ENCODE assay signal across 1 cellular context in the genomic region with DNA sequence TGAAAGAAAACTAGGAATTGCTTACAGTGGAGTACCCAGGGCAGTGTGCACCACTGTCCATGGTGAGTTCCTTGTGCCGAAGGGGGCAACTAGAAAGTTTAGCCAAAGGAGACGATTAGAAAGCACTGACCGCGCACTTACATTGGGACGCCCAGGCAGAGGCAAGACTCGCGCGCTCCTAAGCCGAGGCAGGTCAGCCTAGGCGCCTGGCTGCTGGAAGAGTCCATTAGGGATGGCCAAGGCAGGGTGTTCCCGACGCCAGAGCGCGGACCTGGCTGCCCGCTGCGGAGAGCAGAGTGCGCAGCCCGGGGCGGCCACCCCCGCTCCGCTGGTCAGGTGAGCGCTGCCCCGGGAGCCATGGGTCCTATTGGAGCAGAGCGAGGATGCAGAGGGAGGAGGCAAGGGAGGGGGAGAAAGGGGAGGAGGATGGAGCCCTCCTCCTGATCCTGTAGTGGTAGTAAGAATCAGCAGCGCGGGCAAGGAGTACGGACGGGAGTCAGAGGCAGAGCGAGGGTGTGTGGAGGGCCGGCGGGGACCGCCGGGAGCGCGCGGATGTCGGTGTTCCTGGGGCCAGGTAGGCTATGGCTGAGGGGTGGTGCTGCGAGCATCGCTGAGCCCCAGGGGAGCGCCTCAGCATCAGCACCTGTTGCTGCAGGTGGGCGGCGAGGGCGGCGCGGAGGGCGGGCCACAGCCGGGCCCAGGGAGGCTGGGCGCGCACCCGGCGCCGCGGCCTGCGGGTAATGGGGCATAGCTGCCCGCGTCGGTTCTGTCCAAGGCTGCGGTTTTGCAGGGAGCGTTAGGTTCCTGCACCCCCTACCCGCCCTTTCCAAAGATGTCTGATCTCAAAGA.
TF ChIP-seq lines count a peak whose summit lies in the region.

ADGRV1 (plus strand) TSS at position 454 of the 849 bp plus-strand sequence; CDS start at position 553, 99 bp downstream.

TF ChIP-seq in HEK293, 187 proteins besides CTCF, POLR2A, EP300 and RAD21 (continued from another document and continues in another):
- TF ChIP-seq, protein P1, sequence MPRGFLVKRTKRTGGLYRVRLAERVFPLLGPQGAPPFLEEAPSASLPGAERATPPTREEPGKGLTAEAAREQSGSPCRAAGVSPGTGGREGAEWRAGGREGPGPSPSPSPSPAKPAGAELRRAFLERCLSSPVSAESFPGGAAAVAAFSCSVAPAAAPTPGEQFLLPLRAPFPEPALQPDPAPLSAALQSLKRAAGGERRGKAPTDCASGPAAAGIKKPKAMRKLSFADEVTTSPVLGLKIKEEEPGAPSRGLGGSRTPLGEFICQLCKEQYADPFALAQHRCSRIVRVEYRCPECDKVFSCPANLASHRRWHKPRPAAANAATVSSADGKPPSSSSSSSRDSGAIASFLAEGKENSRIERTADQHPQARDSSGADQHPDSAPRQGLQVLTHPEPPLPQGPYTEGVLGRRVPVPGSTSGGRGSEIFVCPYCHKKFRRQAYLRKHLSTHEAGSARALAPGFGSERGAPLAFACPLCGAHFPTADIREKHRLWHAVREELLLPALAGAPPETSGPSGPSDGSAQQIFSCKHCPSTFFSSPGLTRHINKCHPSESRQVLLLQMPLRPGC (tag by site-specific recombination; IDR thresholded peaks at IDR 0.05) = peak; percentile 82; the same call in 1 of the 2 replicates
- peak; percentile 79 for TF ChIP-seq ZNF335 (tag by site-specific recombination; conservative IDR thresholded peaks at IDR 0.05)
- TF ChIP-seq, protein P2, sequence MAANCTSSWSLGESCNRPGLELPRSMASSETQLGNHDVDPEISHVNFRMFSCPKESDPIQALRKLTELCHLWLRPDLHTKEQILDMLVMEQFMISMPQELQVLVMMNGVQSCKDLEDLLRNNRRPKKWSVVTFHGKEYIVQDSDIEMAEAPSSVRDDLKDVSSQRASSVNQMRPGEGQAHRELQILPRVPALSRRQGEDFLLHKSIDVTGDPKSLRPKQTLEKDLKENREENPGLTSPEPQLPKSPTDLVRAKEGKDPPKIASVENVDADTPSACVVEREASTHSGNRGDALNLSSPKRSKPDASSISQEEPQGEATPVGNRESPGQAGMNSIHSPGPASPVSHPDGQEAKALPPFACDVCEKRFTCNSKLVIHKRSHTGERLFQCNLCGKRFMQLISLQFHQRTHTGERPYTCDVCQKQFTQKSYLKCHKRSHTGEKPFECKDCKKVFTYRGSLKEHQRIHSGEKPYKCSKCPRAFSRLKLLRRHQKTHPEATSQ (tag by site-specific recombination; IDR thresholded peaks at IDR 0.05) = peak; percentile 80
- no peak for TF ChIP-seq ZNF169 (tag by site-specific recombination; IDR thresholded peaks at IDR 0.05)
- TF ChIP-seq ZNF175 (tag by site-specific recombination; IDR thresholded peaks at IDR 0.05) = no peak
- TF ChIP-seq ZFHX2 (tag by site-specific recombination; conservative IDR thresholded peaks at IDR 0.05) = peak; percentile 92
- TF ChIP-seq YY2 (tag by site-specific recombination; IDR thresholded peaks at IDR 0.05) = peak; percentile 68
- peak; percentile 83 for TF ChIP-seq TRIM28 (IDR thresholded peaks at IDR 0.05; ENCODE audit: borderline replicate concordance, low read length)
- TF ChIP-seq ZNF280C (tag by site-specific recombination; IDR thresholded peaks at IDR 0.05) = no peak
- peak; percentile 88 for TF ChIP-seq GLI4 (tag by site-specific recombination; IDR thresholded peaks at IDR 0.05)
- TF ChIP-seq ZNF133 (tag by site-specific recombination; IDR thresholded peaks at IDR 0.05) = no peak
- TF ChIP-seq ZNF140 (tag by site-specific recombination; IDR thresholded peaks at IDR 0.05) = no peak
- TF ChIP-seq ZBTB17 (tag by site-specific recombination; IDR thresholded peaks at IDR 0.05) = peak; percentile 99
- peak; percentile 89 for TF ChIP-seq KLF9 (tag by site-specific recombination; IDR thresholded peaks at IDR 0.05; ENCODE audit: low read depth)
- peak; percentile 88 for TF ChIP-seq ZNF660 (tag by site-specific recombination; IDR thresholded peaks at IDR 0.05)
- TF ChIP-seq ZSCAN18 (tag by site-specific recombination; IDR thresholded peaks at IDR 0.05) = 0 out of 2 replicates have a peak, but pooled peaks have one; percentile 56
- TF ChIP-seq, protein P3, sequence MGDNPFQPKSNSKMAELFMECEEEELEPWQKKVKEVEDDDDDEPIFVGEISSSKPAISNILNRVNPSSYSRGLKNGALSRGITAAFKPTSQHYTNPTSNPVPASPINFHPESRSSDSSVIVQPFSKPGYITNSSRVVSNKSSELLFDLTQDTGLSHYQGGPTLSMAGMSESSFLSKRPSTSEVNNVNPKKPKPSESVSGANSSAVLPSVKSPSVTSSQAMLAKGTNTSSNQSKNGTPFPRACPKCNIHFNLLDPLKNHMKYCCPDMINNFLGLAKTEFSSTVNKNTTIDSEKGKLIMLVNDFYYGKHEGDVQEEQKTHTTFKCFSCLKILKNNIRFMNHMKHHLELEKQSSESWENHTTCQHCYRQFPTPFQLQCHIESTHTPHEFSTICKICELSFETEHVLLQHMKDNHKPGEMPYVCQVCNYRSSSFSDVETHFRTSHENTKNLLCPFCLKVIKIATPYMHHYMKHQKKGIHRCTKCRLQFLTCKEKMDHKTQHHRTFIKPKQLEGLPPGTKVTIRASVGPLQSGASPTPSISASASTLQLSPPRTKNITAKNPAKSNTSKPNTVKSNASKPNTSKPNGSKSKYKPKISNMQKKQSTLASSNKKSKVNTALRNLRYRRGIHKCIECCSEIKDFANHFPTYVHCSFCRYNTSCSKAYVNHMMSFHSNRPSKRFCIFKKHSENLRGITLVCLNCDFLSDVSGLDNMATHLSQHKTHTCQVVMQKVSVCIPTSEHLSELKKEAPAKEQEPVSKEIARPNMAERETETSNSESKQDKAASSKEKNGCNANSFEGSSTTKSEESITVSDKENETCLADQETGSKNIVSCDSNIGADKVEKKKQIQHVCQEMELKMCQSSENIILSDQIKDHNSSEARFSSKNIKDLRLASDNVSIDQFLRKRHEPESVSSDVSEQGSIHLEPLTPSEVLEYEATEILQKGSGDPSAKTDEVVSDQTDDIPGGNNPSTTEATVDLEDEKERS (tag by site-specific recombination; IDR thresholded peaks at IDR 0.05) = no peak
- no peak for TF ChIP-seq ZNF701 (tag by site-specific recombination; IDR thresholded peaks at IDR 0.05)
- TF ChIP-seq ZNF292 (tag by site-specific recombination; IDR thresholded peaks at IDR 0.05; ENCODE audit: borderline replicate concordance, low read depth) = no peak; the same call in 1 of the 2 replicates
- TF ChIP-seq KLF16 (tag by site-specific recombination; IDR thresholded peaks at IDR 0.05) = peak; percentile 83; the same call in 1 of the 2 replicates
- TF ChIP-seq KLF10 (tag by site-specific recombination; IDR thresholded peaks at IDR 0.05) = peak; percentile 90
- TF ChIP-seq, protein P4, sequence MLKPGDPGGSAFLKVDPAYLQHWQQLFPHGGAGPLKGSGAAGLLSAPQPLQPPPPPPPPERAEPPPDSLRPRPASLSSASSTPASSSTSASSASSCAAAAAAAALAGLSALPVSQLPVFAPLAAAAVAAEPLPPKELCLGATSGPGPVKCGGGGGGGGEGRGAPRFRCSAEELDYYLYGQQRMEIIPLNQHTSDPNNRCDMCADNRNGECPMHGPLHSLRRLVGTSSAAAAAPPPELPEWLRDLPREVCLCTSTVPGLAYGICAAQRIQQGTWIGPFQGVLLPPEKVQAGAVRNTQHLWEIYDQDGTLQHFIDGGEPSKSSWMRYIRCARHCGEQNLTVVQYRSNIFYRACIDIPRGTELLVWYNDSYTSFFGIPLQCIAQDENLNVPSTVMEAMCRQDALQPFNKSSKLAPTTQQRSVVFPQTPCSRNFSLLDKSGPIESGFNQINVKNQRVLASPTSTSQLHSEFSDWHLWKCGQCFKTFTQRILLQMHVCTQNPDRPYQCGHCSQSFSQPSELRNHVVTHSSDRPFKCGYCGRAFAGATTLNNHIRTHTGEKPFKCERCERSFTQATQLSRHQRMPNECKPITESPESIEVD (tag by site-specific recombination; IDR thresholded peaks at IDR 0.05) = no peak
- no peak for TF ChIP-seq ZNF157 (tag by site-specific recombination; IDR thresholded peaks at IDR 0.05)
- TF ChIP-seq, protein P5, sequence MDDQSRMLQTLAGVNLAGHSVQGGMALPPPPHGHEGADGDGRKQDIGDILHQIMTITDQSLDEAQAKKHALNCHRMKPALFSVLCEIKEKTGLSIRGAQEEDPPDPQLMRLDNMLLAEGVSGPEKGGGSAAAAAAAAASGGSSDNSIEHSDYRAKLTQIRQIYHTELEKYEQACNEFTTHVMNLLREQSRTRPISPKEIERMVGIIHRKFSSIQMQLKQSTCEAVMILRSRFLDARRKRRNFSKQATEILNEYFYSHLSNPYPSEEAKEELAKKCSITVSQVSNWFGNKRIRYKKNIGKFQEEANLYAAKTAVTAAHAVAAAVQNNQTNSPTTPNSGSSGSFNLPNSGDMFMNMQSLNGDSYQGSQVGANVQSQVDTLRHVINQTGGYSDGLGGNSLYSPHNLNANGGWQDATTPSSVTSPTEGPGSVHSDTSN (CRISPR knock-in tag; IDR thresholded peaks at IDR 0.05) = peak; percentile 87; the same call in 1 of the 2 replicates
- peak; percentile 85 for TF ChIP-seq ZNF843 (tag by site-specific recombination; IDR thresholded peaks at IDR 0.05)
- TF ChIP-seq ZNF10 (tag by site-specific recombination; IDR thresholded peaks at IDR 0.05) = peak; percentile 81
- peak; percentile 94 for TF ChIP-seq SP7 (tag by site-specific recombination; IDR thresholded peaks at IDR 0.05)
- TF ChIP-seq HIC1 (tag by site-specific recombination; IDR thresholded peaks at IDR 0.05) = no peak
- TF ChIP-seq ZBTB21 (tag by site-specific recombination; IDR thresholded peaks at IDR 0.05) = no peak; the same call in 1 of the 2 replicates
- peak; percentile 13; the same call in 1 of the 2 replicates for TF ChIP-seq ZNF558 (tag by site-specific recombination; IDR thresholded peaks at IDR 0.05)
- peak; percentile 100 for TF ChIP-seq PRDM10 (tag by site-specific recombination; IDR thresholded peaks at IDR 0.05)
- TF ChIP-seq ZNF48 (tag by site-specific recombination; IDR thresholded peaks at IDR 0.05) = no peak
